In the genomic region with DNA sequence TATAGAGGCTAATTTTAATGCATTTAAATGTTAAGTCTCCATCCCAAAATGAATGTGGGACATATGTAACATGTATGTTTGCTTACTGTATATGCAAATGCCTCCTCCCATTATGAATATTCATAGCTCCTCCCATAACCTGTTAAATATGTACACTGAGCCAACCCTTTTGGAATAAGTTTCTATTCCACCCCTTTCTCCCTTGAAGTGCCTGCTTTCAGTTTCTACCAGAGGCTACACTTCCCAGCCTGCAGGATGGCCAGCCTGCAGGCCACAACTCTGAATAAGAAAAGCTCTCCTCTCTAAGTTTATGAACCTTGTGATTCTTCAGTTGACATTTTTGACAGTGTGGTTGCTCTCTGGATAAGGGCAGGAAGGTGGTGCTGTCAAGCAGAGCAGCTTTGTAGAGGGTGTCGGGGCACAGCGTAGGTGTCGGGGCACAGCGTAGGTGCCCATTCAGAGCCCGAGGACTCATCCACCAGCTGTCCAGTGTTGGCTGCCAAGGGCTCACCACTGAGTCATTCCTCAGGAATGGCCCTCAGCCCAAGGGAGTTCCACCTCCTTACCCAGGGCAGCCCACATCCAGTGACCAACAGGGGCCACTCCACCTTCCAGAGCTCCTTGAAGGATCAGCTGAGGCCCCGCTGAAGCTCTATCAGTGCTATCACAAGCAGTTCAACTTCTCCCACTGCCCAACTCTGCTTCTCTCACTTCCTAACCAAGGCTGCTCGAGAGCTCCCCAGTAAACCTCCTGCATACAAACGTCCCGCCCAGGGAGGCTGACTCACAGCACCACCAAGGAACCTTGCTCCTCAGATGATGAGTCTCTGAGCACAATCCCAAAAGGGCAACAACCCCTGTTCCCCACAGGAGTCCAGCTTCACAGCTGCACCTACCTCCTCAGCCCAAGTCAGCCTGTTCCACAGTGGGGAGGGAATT, we compare ENCODE assay signal across 8 cellular contexts. TPM values are rescaled to one million over a fixed set of nuclear protein-coding genes. Genes with fewer than 3 reads are reported as not detected.
DNase-seq lines count a peak whose midpoint lies in the region; ATAC-seq and TF ChIP-seq lines count a peak whose summit lies in the region.

No MANE protein-coding gene starts in this region.

- no TSS peak for BruUV-seq in HCT116 (replicated peaks; lab: Mats Ljungman, UMichigan)

- peak overlapping the region; percentile 83 for H3K4me2 ChIP-seq in HCT116 (ENCODE audit: low read length)

- POLR2A ChIA-PET in HCT116 (lab: Charles Lee), result interaction anchor here (0.8 to 2.0 kb wide), 11 partner anchors 9 to 191 kb away, joined by 3 to 12 read pairs (median 4); no protein-coding TSS in a partner anchor

- DNase-seq in HCT116 (ENCODE audit: low read depth, low spot score) (peak; percentile 82), foreskin melanocyte (peak; percentile 30), spleen (peak; percentile 62), T-helper 2 cell (no peak), germinal center (ENCODE audit: low spot score) (no peak), caudate nucleus (lab: John Stamatoyannopoulos, UW) (no peak)

- no peaks in the 10 kb centered on the region for H4K20me1 ChIP-seq in HCT116 (ENCODE audit: insufficient read depth)

- intact Hi-C loops in HCT116 (cut with micrococcal nuclease) (loop anchor here (1.0 kb wide), 1 partner anchor 19 kb away; no protein-coding TSS in a partner anchor), spleen (cut with DNase I; ENCODE audit: low total_unique reads) (no loop called here)

- TF ChIP-seq CTCF in HCT116 (IDR thresholded peaks at IDR 0.05 in 2 of 3, conservative IDR thresholded peaks at IDR 0.05 in 1 of 3; ENCODE audit: borderline replicate concordance in 1 of 3, insufficient read depth in 1 of 3, low read depth in 2 of 3, low read length in 2 of 3) (no peak), spleen (IDR thresholded peaks at IDR 0.05 in 8 of 11, conservative IDR thresholded peaks at IDR 0.05 in 3 of 11) (no peak)

- H3K79me2 ChIP-seq in HCT116 (ENCODE audit: insufficient read depth, low read length), result no peaks in the 10 kb centered on the region

- H3K9me3 ChIP-seq in HCT116 (ENCODE audit: control insufficient read depth in 1 of 2, insufficient read depth in 1 of 2, low read depth in 1 of 2, low read length in 2 of 2) (no peaks in the 10 kb centered on the region), spleen (no peaks in the 10 kb centered on the region)

- peak; percentile 87 for ATAC-seq in HCT116
- ATAC-seq in SK-N-SH treated with all-trans-retinoic acid at 6 μM for 48 hours, result peak; percentile 94
- ATAC-seq in GM19324 (IDR thresholded peaks at IDR 0.05; ENCODE audit: low FRiP score, unreplicated experiment), result no peak

- CTCF ChIA-PET in HCT116 (lab: Charles Lee), result interaction anchor here (0.7 to 1.8 kb wide), 6 partner anchors 8 to 187 kb away, joined by 3 to 11 read pairs (median 4); no protein-coding TSS in a partner anchor

- H3K36me3 ChIP-seq in HCT116 (ENCODE audit: control insufficient read depth in 1 of 2, insufficient read depth in 2 of 2, low read length in 2 of 2) (no peaks in the 10 kb centered on the region), spleen (peaks cover 0 to 11% (median 0%) of the 10 kb centered on the region in 6 donors)

- H3K27me3 ChIP-seq in HCT116 (ENCODE audit: insufficient read depth, low read length), result no peaks in the 10 kb centered on the region
- H3K27me3 ChIP-seq in spleen (replicated peaks in 1 of 7), result peaks cover 0 to 19% (median 0%) of the 10 kb centered on the region in 7 donors

- WGBS in spleen, 5 donors, result 77 to 89% (median 79%) methylated on average over 9 of the region's 9 CpGs

- TF ChIP-seq RAD21 in HCT116 (IDR thresholded peaks at IDR 0.05; ENCODE audit: low read depth), result no peak; the same call in none of the 2 replicates

- H3K9me2 ChIP-seq in HCT116 (ENCODE audit: insufficient read depth), result no peaks in the 10 kb centered on the region

- H2AFZ ChIP-seq in HCT116 (ENCODE audit: low read depth, low read length, poor library complexity, severe bottlenecking), result peak overlapping the region; percentile 75

- TF ChIP-seq POLR2A in HCT116 (IDR thresholded peaks at IDR 0.05; ENCODE audit: borderline replicate concordance, extremely low read depth, insufficient read depth, insufficient read length) (no peak), spleen (IDR thresholded peaks at IDR 0.05) (no peak)

- H3K4me1 ChIP-seq in HCT116 (ENCODE audit: control insufficient read depth in 1 of 2, insufficient read depth in 2 of 2, low read length in 2 of 2), result peaks cover 33 to 64% of the 10 kb centered on the region in 2 experiments
- peaks cover 0 to 42% (median 6%) of the 10 kb centered on the region in 6 donors for H3K4me1 ChIP-seq in spleen

- H3K9ac ChIP-seq in HCT116 (ENCODE audit: low read length), result peak overlapping the region; percentile 53

- peak overlapping the region; percentile 15 to 52 for H3K4me3 ChIP-seq in HCT116 (replicated peaks in 1 of 2; ENCODE audit: low read depth in 1 of 2, low read length in 2 of 2)
- no peak overlapping the region for H3K4me3 ChIP-seq in spleen

- RAD21 ChIA-PET in HCT116 (lab: Charles Lee; ENCODE audit: low non-redundant PET in 1 of 2, low total read pairs in 2 of 2, uncharacterized antibody in 2 of 2, unreplicated experiment in 2 of 2), result interaction anchor here (0.6 to 1.7 kb wide), 4 partner anchors 8 to 193 kb away, joined by 3 to 5 read pairs (median 4); no protein-coding TSS in a partner anchor

- H3K27ac ChIP-seq in HCT116 (ENCODE audit: low read depth, low read length) (peak overlapping the region; percentile 73), spleen (peak overlapping the region in 2 of 8 donors; percentile 6 to 40), caudate nucleus (ENCODE audit: low read depth, low read length) (no peak overlapping the region)

TF ChIP-seq in HCT116, 20 proteins besides CTCF, POLR2A, EP300 and RAD21 (continues in another document):
- TF ChIP-seq CEBPB (IDR thresholded peaks at IDR 0.05; ENCODE audit: low read depth) (no peak), SIN3A (IDR thresholded peaks at IDR 0.05; ENCODE audit: low read depth) (peak; percentile 65; the same call in 1 of the 2 replicates), SRF (IDR thresholded peaks at IDR 0.05; ENCODE audit: low read depth) (peak; percentile 31; the same call in 1 of the 2 replicates), CBX3 (IDR thresholded peaks at IDR 0.05; ENCODE audit: low read depth) (peak; percentile 73; the same call in 1 of the 2 replicates), YY1 (IDR thresholded peaks at IDR 0.05; ENCODE audit: extremely low read depth, insufficient replicate concordance, low read depth, low read length) (no peak), SP1 (IDR thresholded peaks at IDR 0.05; ENCODE audit: low read depth) (peak; percentile 55; the same call in 1 of the 2 replicates), EZH2 (IDR thresholded peaks at IDR 0.05) (no peak), EGR1 (IDR thresholded peaks at IDR 0.05; ENCODE audit: low read depth) (peak; percentile 84), POLR2AphosphoS5 (IDR thresholded peaks at IDR 0.05; ENCODE audit: low read depth, low read length) (no peak), FOSL1 (IDR thresholded peaks at IDR 0.05; ENCODE audit: low read depth) (peak; percentile 94), EZH2phosphoT487 (IDR thresholded peaks at IDR 0.05; ENCODE audit: borderline replicate concordance) (no peak)
- TF ChIP-seq, protein P1, sequence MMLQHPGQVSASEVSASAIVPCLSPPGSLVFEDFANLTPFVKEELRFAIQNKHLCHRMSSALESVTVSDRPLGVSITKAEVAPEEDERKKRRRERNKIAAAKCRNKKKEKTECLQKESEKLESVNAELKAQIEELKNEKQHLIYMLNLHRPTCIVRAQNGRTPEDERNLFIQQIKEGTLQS (IDR thresholded peaks at IDR 0.05), result no peak

TF ChIP-seq in SK-N-SH treated with all-trans-retinoic acid at 6 μM for 48 hours, 23 proteins besides CTCF, POLR2A, EP300 and RAD21:
- TF ChIP-seq PPARA (CRISPR knock-in tag; IDR thresholded peaks at IDR 0.05; ENCODE audit: borderline replicate concordance) (no peak), SNAI2 (CRISPR knock-in tag; IDR thresholded peaks at IDR 0.05) (no peak)

RNA-seq across cellular contexts. Expression of gene VWF, which starts 31.4 kb away (rescaled TPM):
- total RNA-seq in HCT116 (2021; ENCODE audit: unreplicated experiment), result 0.57 TPM
- polyA plus RNA-seq in HCT116 (2012), result 0.49 and 0.83 TPM in 2 replicates
- total RNA-seq in spleen, result 100 to 1,000 TPM; 272 to 957 (median 395) TPM
- polyA plus RNA-seq in spleen, result 10 to 100 TPM; 12.9 to 38.6 (median 15.5) TPM

Comparison
In these comparisons a context has a peak if more than half of its experiments do, and no peak if none do; other contexts are left out.
1. DNase-seq: peak in HCT116 (single experiment), foreskin melanocyte (single experiment) and spleen (single experiment); none in T-helper 2 cell (0 of 5), germinal center (single experiment) and caudate nucleus (0 of 61).
2. H3K4me3 ChIP-seq: peak in HCT116 (2 of 2); none in spleen (0 of 8).
3. RNA of gene VWF, which starts 31.4 kb away (total RNA-seq): 272 to 957 TPM in spleen; 0.57 TPM in HCT116 (single experiment); every median in the first group is over 100 times any median in the second.